ENCODE assay signal across 8 cellular contexts in the genomic region with DNA sequence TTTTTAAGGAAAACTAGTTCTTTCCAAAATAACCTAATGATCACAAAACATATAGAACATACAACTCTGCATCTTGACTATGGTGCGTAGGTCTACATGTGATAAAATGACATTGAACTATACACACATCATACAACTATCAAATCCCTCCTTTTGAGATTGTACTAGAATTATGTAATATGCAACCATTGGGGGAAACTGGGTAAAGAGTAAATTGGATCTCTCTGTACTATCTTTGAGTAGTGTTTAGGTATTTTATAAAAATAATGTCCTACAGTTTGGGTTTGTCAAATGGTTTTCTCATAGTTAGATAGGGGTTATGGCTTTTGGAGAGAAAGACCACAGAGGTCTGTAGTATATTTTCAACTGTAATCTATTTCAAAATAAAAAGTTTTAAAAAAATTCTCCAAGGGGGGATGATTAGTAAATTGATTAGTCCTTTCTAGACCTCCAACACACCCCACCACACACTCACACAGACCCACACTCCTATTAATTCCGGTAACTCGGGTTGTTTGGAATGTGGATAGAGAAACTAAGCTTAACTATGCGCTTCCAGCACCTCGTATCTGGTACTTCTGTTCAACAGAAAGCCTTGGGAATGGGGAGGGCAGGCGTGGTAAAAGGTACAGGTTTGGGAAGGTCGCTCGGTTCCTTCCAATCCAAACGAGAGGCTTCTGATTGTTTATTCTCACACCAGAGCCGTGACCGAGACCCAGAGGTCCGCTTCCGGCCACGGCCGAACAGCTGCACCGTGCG. TPM values are rescaled to one million over a fixed set of nuclear protein-coding genes. Genes with fewer than 3 reads are reported as not detected.
A peak's percentile ranks its signal among the peaks of the same experiment; 100 is the strongest.
DNase-seq lines count a peak whose midpoint lies in the region; ATAC-seq and TF ChIP-seq lines count a peak whose summit lies in the region.

No MANE protein-coding gene starts in this region.

- peak overlapping the region; percentile 96 for H3K4me3 Mint-ChIP-seq in endodermal cell
- peak overlapping the region; percentile 92 for H3K4me3 Mint-ChIP-seq in osteocyte (ENCODE audit: unreplicated experiment)

- no peaks in the 10 kb centered on the region for H3K27me3 Mint-ChIP-seq in endodermal cell (ENCODE audit: insufficient read depth)
- no peaks in the 10 kb centered on the region for H3K27me3 Mint-ChIP-seq in osteocyte (ENCODE audit: unreplicated experiment)

- peak overlapping the region; percentile 91 for H2AFZ ChIP-seq in PC-3 (ENCODE audit: low read length)

- H3K9me3 ChIP-seq in cardiac muscle cell (ENCODE audit: low read depth) (no peaks in the 10 kb centered on the region), PC-3 (ENCODE audit: low read length) (no peaks in the 10 kb centered on the region), endodermal cell (ENCODE audit: control insufficient read depth, low read length) (no peaks in the 10 kb centered on the region)

- intact Hi-C loops in Right ventricle myocardium superior (cut with DNase I) (no loop called here), PC-3 (cut with micrococcal nuclease) (loop anchor here (1.0 to 5.0 kb wide), 3 partner anchors 17 to 189 kb away; a partner anchor contains a TSS)

- H3K4me2 ChIP-seq in PC-3 (ENCODE audit: low read length) = peak overlapping the region; percentile 86

- H3K4me1 ChIP-seq in cardiac muscle cell (ENCODE audit: low read depth) = peaks cover 9% of the 10 kb centered on the region
- peaks cover 21% of the 10 kb centered on the region for H3K4me1 ChIP-seq in PC-3 (ENCODE audit: insufficient read depth, low read length)
- H3K4me1 ChIP-seq in endodermal cell (ENCODE audit: control insufficient read depth, insufficient read depth, low read length) = no peaks in the 10 kb centered on the region

- no peak for TF ChIP-seq CTCF in cardiac muscle cell (IDR thresholded peaks at IDR 0.05; ENCODE audit: low read depth, low read length)
- no peak for TF ChIP-seq CTCF in PC-3 (conservative IDR thresholded peaks at IDR 0.05; ENCODE audit: low read depth, low read length)
- no peak for TF ChIP-seq CTCF in endodermal cell (conservative IDR thresholded peaks at IDR 0.05)
- TF ChIP-seq CTCF in osteocyte (IDR thresholded peaks at IDR 0.05) = no peak

- DNase-seq in cardiac muscle cell (ENCODE audit: low read depth in 1 of 2, low spot score in 1 of 2) (no peak), Right ventricle myocardium superior (no peak), PC-3 (peak; percentile 43), endodermal cell (no peak), osteocyte (ENCODE audit: extremely low spot score, unreplicated experiment) (no peak), NCI-H1048 (lab: John Stamatoyannopoulos, UW) (no peak)

- H3K9me3 Mint-ChIP-seq in endodermal cell (no peaks in the 10 kb centered on the region), osteocyte (ENCODE audit: unreplicated experiment) (no peaks in the 10 kb centered on the region)

- peaks cover 41% of the 10 kb centered on the region for H3K79me2 ChIP-seq in PC-3 (ENCODE audit: low read length)

- H3K27ac ChIP-seq in cardiac muscle cell (peak overlapping the region; percentile 94), PC-3 (ENCODE audit: low read length) (peak overlapping the region; percentile 45), endodermal cell (ENCODE audit: low read depth, low read length) (peak overlapping the region; percentile 85)

- TSS peak; percentile 88 for BruUV-seq in PC-3 (replicated peaks; lab: Mats Ljungman, UMichigan)

- H3K27ac Mint-ChIP-seq in endodermal cell (peak overlapping the region; percentile 95), osteocyte (ENCODE audit: unreplicated experiment) (peak overlapping the region; percentile 96)

- whole genome bisulfite sequencing in endodermal cell (ENCODE audit: insufficient coverage in 1 of 2, insufficient read length in 1 of 2), 2 experiments = 3 to 7% methylated on average over 7 to 17 of the region's 17 CpGs

- H3K9ac ChIP-seq in PC-3 (ENCODE audit: low read length) = peak overlapping the region; percentile 90
- H3K9ac ChIP-seq in endodermal cell (ENCODE audit: extremely low read depth, low read length, poor library complexity, severe bottlenecking) = peak overlapping the region; percentile 76

- no peaks in the 10 kb centered on the region for H3K9me2 ChIP-seq in PC-3 (replicated peaks; ENCODE audit: low read length)

- no peaks in the 10 kb centered on the region for H3K27me3 ChIP-seq in cardiac muscle cell
- H3K27me3 ChIP-seq in PC-3 (ENCODE audit: low read length) = no peaks in the 10 kb centered on the region
- no peaks in the 10 kb centered on the region for H3K27me3 ChIP-seq in endodermal cell (ENCODE audit: control insufficient read depth, insufficient read depth, low read length, poor library complexity, severe bottlenecking)

- H3K36me3 ChIP-seq in cardiac muscle cell = no peaks in the 10 kb centered on the region
- H3K36me3 ChIP-seq in PC-3 (ENCODE audit: low read depth, low read length) = no peaks in the 10 kb centered on the region
- H3K36me3 ChIP-seq in endodermal cell (ENCODE audit: control insufficient read depth, insufficient read depth, low read length) = peaks cover 1% of the 10 kb centered on the region

- H3K4me1 Mint-ChIP-seq in endodermal cell (peaks cover 19% of the 10 kb centered on the region), osteocyte (ENCODE audit: unreplicated experiment) (peaks cover 35% of the 10 kb centered on the region)

- CTCF ChIA-PET in PC-3 (lab: Charles Lee) = interaction anchor here (0.6 kb wide), 1 partner anchor 77 kb away, joined by 5 read pairs; no protein-coding TSS in a partner anchor

- POLR2A ChIA-PET in PC-3 (lab: Charles Lee; ENCODE audit: unreplicated experiment) = interaction anchor here (0.9 kb wide), 1 partner anchor 66 kb away, joined by 4 read pairs; no protein-coding TSS in a partner anchor

- ATAC-seq in Right ventricle myocardium superior (ENCODE audit: poor library complexity) = no peak
- peak; percentile 35; the same call in 1 of the 2 replicates for ATAC-seq in PC-3
- no peak for ATAC-seq in GM21381 (IDR thresholded peaks at IDR 0.05; ENCODE audit: unreplicated experiment)
- no peak for ATAC-seq in GM18907 (IDR thresholded peaks at IDR 0.05; ENCODE audit: unreplicated experiment)

- H3F3A ChIP-seq in PC-3 (ENCODE audit: low read length, unreplicated experiment) = no peaks in the 10 kb centered on the region

- peaks cover 23% of the 10 kb centered on the region for H4K20me1 ChIP-seq in PC-3 (ENCODE audit: low read length)

- H3K36me3 Mint-ChIP-seq in endodermal cell (ENCODE audit: low read depth) (peaks cover 4% of the 10 kb centered on the region), osteocyte (ENCODE audit: unreplicated experiment) (no peaks in the 10 kb centered on the region)

- H3K4me3 ChIP-seq in cardiac muscle cell = peak overlapping the region; percentile 91
- peak overlapping the region; percentile 96 for H3K4me3 ChIP-seq in PC-3 (ENCODE audit: low read length)
- H3K4me3 ChIP-seq in endodermal cell (ENCODE audit: low read length) = peak overlapping the region; percentile 94

RNA-seq across cellular contexts. Expression of a gene that starts 0.7 kb away (rescaled TPM):
- total RNA-seq in cardiac muscle cell (68.3 and 89.9 TPM in 2 replicates), Right ventricle myocardium superior (32.9 TPM), PC-3 (2014; rRNA removed) (74.7 and 116 TPM in 2 replicates), endodermal cell (100 to 1,000 TPM in 1 of 2 donors, 10 to 100 TPM in 1; 84.6 to 111 TPM), osteocyte (96.2 and 98.8 TPM in 2 replicates)
- 22.9 and 25.0 TPM in 2 replicates for polyA plus RNA-seq in cardiac muscle cell
- 24.3 TPM for polyA plus RNA-seq in endodermal cell (2013, experiment 1 of 2)
- polyA plus RNA-seq in endodermal cell (2013, experiment 2 of 2) = 26.5 TPM
